Comparison of ENCODE assay signal across 8 cellular contexts in the genomic region with DNA sequence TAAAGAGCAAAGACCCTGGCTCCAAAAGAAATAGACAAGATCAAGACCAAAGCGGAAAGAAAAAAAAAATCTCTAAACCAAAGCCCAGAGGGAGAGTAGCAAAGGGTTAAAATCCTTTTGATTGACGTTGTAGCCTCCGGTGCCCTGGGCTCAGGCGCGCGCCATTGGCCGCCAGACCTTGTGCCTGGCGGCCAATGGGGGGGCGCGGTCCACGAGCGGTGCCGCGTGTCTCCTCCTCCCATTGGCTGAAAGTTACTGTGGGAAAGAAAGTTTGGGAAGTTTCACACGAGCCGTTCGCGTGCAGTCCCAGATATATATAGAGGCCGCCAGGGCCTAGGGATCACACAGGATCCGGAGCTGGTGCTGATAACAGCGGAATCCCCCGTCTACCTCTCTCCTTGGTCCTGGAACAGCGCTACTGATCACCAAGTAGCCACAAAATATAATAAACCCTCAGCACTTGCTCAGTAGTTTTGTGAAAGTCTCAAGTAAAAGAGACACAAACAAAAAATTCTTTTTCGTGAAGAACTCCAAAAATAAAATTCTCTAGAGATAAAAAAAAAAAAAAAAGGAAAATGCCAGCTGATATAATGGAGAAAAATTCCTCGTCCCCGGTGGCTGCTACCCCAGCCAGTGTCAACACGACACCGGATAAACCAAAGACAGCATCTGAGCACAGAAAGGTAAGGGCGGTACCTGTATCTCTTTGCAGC. TPM values are rescaled to one million over a fixed set of nuclear protein-coding genes. Genes with fewer than 3 reads are reported as not detected.
DNase-seq lines count a peak whose midpoint lies in the region; ATAC-seq and TF ChIP-seq lines count a peak whose summit lies in the region.

A gene with protein sequence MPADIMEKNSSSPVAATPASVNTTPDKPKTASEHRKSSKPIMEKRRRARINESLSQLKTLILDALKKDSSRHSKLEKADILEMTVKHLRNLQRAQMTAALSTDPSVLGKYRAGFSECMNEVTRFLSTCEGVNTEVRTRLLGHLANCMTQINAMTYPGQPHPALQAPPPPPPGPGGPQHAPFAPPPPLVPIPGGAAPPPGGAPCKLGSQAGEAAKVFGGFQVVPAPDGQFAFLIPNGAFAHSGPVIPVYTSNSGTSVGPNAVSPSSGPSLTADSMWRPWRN (plus strand): TSS at position 343 of the 713 bp plus-strand sequence. CDS start 233 bp downstream, at position 576.

- H3K27me3 ChIP-seq in esophagus squamous epithelium, result no peaks in the 10 kb centered on the region

- intact Hi-C loops in esophagus squamous epithelium (cut with DNase I), result loop anchor here (5.0 to 10.0 kb wide), 2 partner anchors 181 to 351 kb away; no protein-coding TSS in a partner anchor
- intact Hi-C loops in mucosa of descending colon (cut with DNase I, micrococcal nuclease), result loop anchor here (5.0 to 10.0 kb wide), 4 partner anchors 61 to 354 kb away; no protein-coding TSS in a partner anchor

- peak; percentile 63 for ATAC-seq in mucosa of descending colon

- TF ChIP-seq CTCF in GM13977 (IDR thresholded peaks at IDR 0.05; ENCODE audit: extremely low read depth, insufficient read depth, missing control alignments), result no peak
- peak in 1 of 6 experiments; percentile 26 for TF ChIP-seq CTCF in esophagus squamous epithelium (IDR thresholded peaks at IDR 0.05)
- peak; percentile 11 for TF ChIP-seq CTCF in mucosa of descending colon (IDR thresholded peaks at IDR 0.05)
- TF ChIP-seq CTCF in subcutaneous adipose tissue (IDR thresholded peaks at IDR 0.05; ENCODE audit: low read depth), result no peak

- peak within 1 kb of the TSS; percentile 74 for H3K4me3 Mint-ChIP-seq in activated T-cell treated with anti-CD3 and anti-CD28 coated beads, Interleukin-2, amount 50 U/mL, for 24 hours

- in situ Hi-C loops in GM13977 (cut with MboI; ENCODE audit: low pct_unique_long_range_greater_than_20kb, low sequenced_read_pairs, unreplicated experiment), result loop anchor here (5.0 kb wide), 1 partner anchor 349 kb away; no protein-coding TSS in a partner anchor

- DNase-seq in A172 (ENCODE audit: low spot score) (peak; percentile 92), GM13977 (ENCODE audit: low spot score) (peak; percentile 91), HK-2 (ENCODE audit: unreplicated experiment) (peak; percentile 96), NCI-H748 treated with DMSO at 0.1 percent for 48 hours (lab: John Stamatoyannopoulos, UW) (peak; percentile 56), esophagus squamous epithelium (lab: John Stamatoyannopoulos, UW) (no peak), mucosa of descending colon (peak; percentile 93 to 95 (median 95))
- peak; percentile 66 for DNase-seq in activated T-cell treated with anti-CD3 and anti-CD28 coated beads, Interleukin-2, amount 50 U/mL, for 24 hours

- H3K4me3 ChIP-seq in esophagus squamous epithelium (peak within 1 kb of the TSS; percentile 53 to 88 (median 70)), mucosa of descending colon (peak within 1 kb of the TSS; percentile 59)

- peaks cover 26 to 96% (median 46%) of the 10 kb centered on the region in 3 donors for H3K4me1 ChIP-seq in esophagus squamous epithelium
- peaks cover 46% of the 10 kb centered on the region for H3K4me1 ChIP-seq in mucosa of descending colon (ENCODE audit: low read depth)

- peak in 3 of 4 donors; percentile 86 to 96 (median 87) for TF ChIP-seq POLR2A in esophagus squamous epithelium (IDR thresholded peaks at IDR 0.05)

- peaks cover 0 to 8% (median 0%) of the 10 kb centered on the region in 3 donors for H3K36me3 ChIP-seq in esophagus squamous epithelium
- no peaks in the 10 kb centered on the region for H3K36me3 ChIP-seq in mucosa of descending colon (ENCODE audit: low read depth)

- 0% methylated on average over 13 to 29 of the region's 29 CpGs for WGBS in esophagus squamous epithelium, 2 donors

- H3K4me1 Mint-ChIP-seq in activated T-cell treated with anti-CD3 and anti-CD28 coated beads, Interleukin-2, amount 50 U/mL, for 24 hours (ENCODE audit: low read depth), result peaks cover 45% of the 10 kb centered on the region

- no peaks in the 10 kb centered on the region for H3K9me3 Mint-ChIP-seq in activated T-cell treated with anti-CD3 and anti-CD28 coated beads, Interleukin-2, amount 50 U/mL, for 24 hours

- no peaks in the 10 kb centered on the region for H3K36me3 Mint-ChIP-seq in activated T-cell treated with anti-CD3 and anti-CD28 coated beads, Interleukin-2, amount 50 U/mL, for 24 hours (ENCODE audit: low read depth)

- peak within 1 kb of the TSS; percentile 94 to 98 (median 96) for H3K27ac ChIP-seq in esophagus squamous epithelium

- peaks cover 78% of the 10 kb centered on the region for H3K27me3 Mint-ChIP-seq in activated T-cell treated with anti-CD3 and anti-CD28 coated beads, Interleukin-2, amount 50 U/mL, for 24 hours

- H3K27ac Mint-ChIP-seq in activated T-cell treated with anti-CD3 and anti-CD28 coated beads, Interleukin-2, amount 50 U/mL, for 24 hours, result peak within 1 kb of the TSS; percentile 87

- H3K9me3 ChIP-seq in esophagus squamous epithelium (no peaks in the 10 kb centered on the region), mucosa of descending colon (no peaks in the 10 kb centered on the region)

RNA-seq across cellular contexts. Expression of the gene that starts here (rescaled TPM):
- 3.1 and 4.5 TPM in 2 replicates for total RNA-seq in A172 (2014; rRNA removed; shearing (Covaris generic))
- total RNA-seq in esophagus squamous epithelium (10 to 100 TPM; 38.6 to 92.1 (median 75.4) TPM), mucosa of descending colon (100 to 1,000 TPM in 1 of 3 donors, 10 to 100 TPM in 2; 60.9 to 116 (median 99.0) TPM), subcutaneous adipose tissue (10 to 100 TPM; 12.1 to 29.3 (median 23.4) TPM)
